15 cellular contexts compared by ENCODE assay signal in genomic region chr1:1793481-1794244, GRCh38. TPM values are rescaled to one million over a fixed set of nuclear protein-coding genes. Genes with fewer than 3 reads are reported as not detected.
DNase-seq lines count a peak whose midpoint lies in the region; ATAC-seq, FAIRE-seq and TF ChIP-seq lines count a peak whose summit lies in the region.
"Had no signal": no experiment of that assay in that cellular context is flagged by ENCODE, and none has a peak within 500 bp of the region (broad histone marks: within the 10 kb centered on the region; RNA-seq: fewer than 3 reads in every experiment).

No MANE protein-coding gene starts in this region.

- H3K36me3 Mint-ChIP-seq in activated naive CD4-positive, alpha-beta T cell treated with anti-CD3 and anti-CD28 coated beads, Interleukin-2, amount 10 ng/mL, durations not matched to agents 7 days and 5 days = peaks cover 68% of the 10 kb centered on the region
- peaks cover 57% of the 10 kb centered on the region for H3K36me3 Mint-ChIP-seq in activated CD8-positive, alpha-beta T cell treated with anti-CD3 and anti-CD28 coated beads for 36 hours (ENCODE audit: low read depth)
- peaks cover 6 to 39% (median 12%) of the 10 kb centered on the region in 3 donors for H3K36me3 Mint-ChIP-seq in immature natural killer cell
- peaks cover 76% of the 10 kb centered on the region for H3K36me3 Mint-ChIP-seq in stimulated activated memory B cell treated with anti-CD40 and anti-IgM and Interleukin-4, amounts not matched to agents 10 μg/mL and 1 μg/mL and 100 μg/mL, for 72 hours

- H3K4me3 Mint-ChIP-seq in activated naive CD4-positive, alpha-beta T cell treated with anti-CD3 and anti-CD28 coated beads, Interleukin-2, amount 10 ng/mL, durations not matched to agents 7 days and 5 days = no peak overlapping the region
- H3K4me3 Mint-ChIP-seq in activated CD8-positive, alpha-beta T cell treated with anti-CD3 and anti-CD28 coated beads for 36 hours = no peak overlapping the region
- H3K4me3 Mint-ChIP-seq in immature natural killer cell = no peak overlapping the region
- H3K4me3 Mint-ChIP-seq in stimulated activated memory B cell treated with anti-CD40 and anti-IgM and Interleukin-4, amounts not matched to agents 10 μg/mL and 1 μg/mL and 100 μg/mL, for 72 hours = no peak overlapping the region

- POLR2A ChIA-PET in activated CD8-positive, alpha-beta T cell treated with anti-CD3 and anti-CD28 coated beads for 36 hours (lab: Charles Lee) = no interaction called here

- peak overlapping the region; percentile 29 for H3K27ac Mint-ChIP-seq in activated naive CD4-positive, alpha-beta T cell treated with anti-CD3 and anti-CD28 coated beads, Interleukin-2, amount 10 ng/mL, durations not matched to agents 7 days and 5 days
- peak overlapping the region; percentile 55 for H3K27ac Mint-ChIP-seq in activated CD8-positive, alpha-beta T cell treated with anti-CD3 and anti-CD28 coated beads for 36 hours
- peak overlapping the region; percentile 56 to 85 (median 72) for H3K27ac Mint-ChIP-seq in immature natural killer cell
- peak overlapping the region; percentile 53 for H3K27ac Mint-ChIP-seq in stimulated activated memory B cell treated with anti-CD40 and anti-IgM and Interleukin-4, amounts not matched to agents 10 μg/mL and 1 μg/mL and 100 μg/mL, for 72 hours

- no peak for TF ChIP-seq CTCF in activated CD8-positive, alpha-beta T cell treated with anti-CD3 and anti-CD28 coated beads for 36 hours (IDR thresholded peaks at IDR 0.05)

- no peaks in the 10 kb centered on the region for H3K27me3 Mint-ChIP-seq in activated naive CD4-positive, alpha-beta T cell treated with anti-CD3 and anti-CD28 coated beads, Interleukin-2, amount 10 ng/mL, durations not matched to agents 7 days and 5 days
- no peaks in the 10 kb centered on the region for H3K27me3 Mint-ChIP-seq in activated CD8-positive, alpha-beta T cell treated with anti-CD3 and anti-CD28 coated beads for 36 hours
- peaks cover 0 to 2% (median 2%) of the 10 kb centered on the region in 3 donors for H3K27me3 Mint-ChIP-seq in immature natural killer cell (ENCODE audit: low read depth in 3 of 3)
- H3K27me3 Mint-ChIP-seq in stimulated activated memory B cell treated with anti-CD40 and anti-IgM and Interleukin-4, amounts not matched to agents 10 μg/mL and 1 μg/mL and 100 μg/mL, for 72 hours = no peaks in the 10 kb centered on the region

- H3K4me1 Mint-ChIP-seq in activated naive CD4-positive, alpha-beta T cell treated with anti-CD3 and anti-CD28 coated beads, Interleukin-2, amount 10 ng/mL, durations not matched to agents 7 days and 5 days = peaks cover 2% of the 10 kb centered on the region
- peaks cover 10% of the 10 kb centered on the region for H3K4me1 Mint-ChIP-seq in activated CD8-positive, alpha-beta T cell treated with anti-CD3 and anti-CD28 coated beads for 36 hours (ENCODE audit: low read depth)
- peaks cover 21 to 35% of the 10 kb centered on the region in 2 donors for H3K4me1 Mint-ChIP-seq in immature natural killer cell
- peaks cover 30% of the 10 kb centered on the region for H3K4me1 Mint-ChIP-seq in stimulated activated memory B cell treated with anti-CD40 and anti-IgM and Interleukin-4, amounts not matched to agents 10 μg/mL and 1 μg/mL and 100 μg/mL, for 72 hours

- FAIRE-seq in HTR-8/SVneo (lab: Jason Lieb, UNC) = no peak
- FAIRE-seq: keratinocyte had no signal

- CTCF ChIA-PET in activated naive CD4-positive, alpha-beta T cell treated with anti-CD3 and anti-CD28 coated beads, Interleukin-2, amount 10 ng/mL, durations not matched to agents 7 days and 5 days (lab: Charles Lee) = no interaction called here
- CTCF ChIA-PET in activated CD8-positive, alpha-beta T cell treated with anti-CD3 and anti-CD28 coated beads for 36 hours (lab: Charles Lee) = no interaction called here

- intact Hi-C loops in activated CD8-positive, alpha-beta T cell treated with anti-CD3 and anti-CD28 coated beads for 36 hours (cut with micrococcal nuclease) = no loop called here

- H3K9me3 Mint-ChIP-seq in activated naive CD4-positive, alpha-beta T cell treated with anti-CD3 and anti-CD28 coated beads, Interleukin-2, amount 10 ng/mL, durations not matched to agents 7 days and 5 days = no peaks in the 10 kb centered on the region
- H3K9me3 Mint-ChIP-seq in activated CD8-positive, alpha-beta T cell treated with anti-CD3 and anti-CD28 coated beads for 36 hours = no peaks in the 10 kb centered on the region
- H3K9me3 Mint-ChIP-seq in immature natural killer cell = no peaks in the 10 kb centered on the region
- no peaks in the 10 kb centered on the region for H3K9me3 Mint-ChIP-seq in stimulated activated memory B cell treated with anti-CD40 and anti-IgM and Interleukin-4, amounts not matched to agents 10 μg/mL and 1 μg/mL and 100 μg/mL, for 72 hours

- ATAC-seq in activated CD8-positive, alpha-beta T cell treated with anti-CD3 and anti-CD28 coated beads for 36 hours = no peak
- ATAC-seq in stimulated activated memory B cell treated with anti-CD40 and anti-IgM and Interleukin-4, amounts not matched to agents 10 μg/mL and 1 μg/mL and 100 μg/mL, for 72 hours = no peak
- ATAC-seq in HG03354 (IDR thresholded peaks at IDR 0.05; ENCODE audit: poor library complexity, severe bottlenecking, unreplicated experiment) = no peak
- ATAC-seq: right cardiac atrium had no signal

- DNase-seq in activated naive CD4-positive, alpha-beta T cell treated with anti-CD3 and anti-CD28 coated beads, Interleukin-2, amount 10 ng/mL, durations not matched to agents 7 days and 5 days = no peak
- DNase-seq in activated naive CD4-positive, alpha-beta T cell treated with Interleukin-2 at 50 U/mL for 16 hours = no peak
- no peak for DNase-seq in activated CD8-positive, alpha-beta T cell treated with anti-CD3 and anti-CD28 coated beads for 36 hours
- DNase-seq in immature natural killer cell (no peak), NCI-H446 treated with DMSO at 0.1 percent for 48 hours (lab: John Stamatoyannopoulos, UW) (no peak), HTR-8/SVneo (ENCODE audit: insufficient read length, low spot score) (no peak)
- DNase-seq: Calu3, mesenchymal stem cell, NCI-H1436 treated with DMSO at 0.1 percent for 48 hours, right cardiac atrium, stomach, SW 1271 had no signal

RNA-seq across cellular contexts. Expression of gene NADK, which starts 15.4 kb away (rescaled TPM):
- total RNA-seq in activated CD8-positive, alpha-beta T cell treated with anti-CD3 and anti-CD28 coated beads for 36 hours = 10 to 100 TPM; 57.3 to 65.6 TPM
- 10 to 100 TPM; 30.9 to 53.3 (median 37.3) TPM for polyA plus RNA-seq in immature natural killer cell
